Comparison of ENCODE assay signal across 24 cellular contexts in the genomic region with DNA sequence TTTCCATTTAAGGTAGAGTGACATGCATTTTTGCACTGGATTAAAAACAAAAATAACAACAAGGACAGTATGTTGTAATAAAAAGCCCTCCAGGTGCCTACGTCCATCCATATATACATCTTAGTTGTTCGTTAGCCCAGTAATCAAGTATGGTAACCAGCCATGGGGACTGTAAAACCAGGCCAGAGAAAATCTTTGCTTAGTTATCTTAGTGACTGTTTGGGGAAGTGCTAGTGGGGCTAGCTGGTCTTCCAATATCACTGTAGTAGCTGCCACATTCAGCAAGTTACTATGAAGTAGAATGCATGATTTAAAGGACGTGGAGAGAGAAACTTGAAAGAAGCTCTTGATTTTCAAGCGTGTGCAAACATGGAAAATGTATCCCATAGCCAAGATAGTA. TPM values are rescaled to one million over a fixed set of nuclear protein-coding genes. Genes with fewer than 3 reads are reported as not detected.
A peak's percentile ranks its signal among the peaks of the same experiment; 100 is the strongest.
DNase-seq lines count a peak whose midpoint lies in the region; ATAC-seq, FAIRE-seq and TF ChIP-seq lines count a peak whose summit lies in the region.
"Had no signal": no experiment of that assay in that cellular context is flagged by ENCODE, and none has a peak within 500 bp of the region (broad histone marks: within the 10 kb centered on the region; RNA-seq: fewer than 3 reads in every experiment).

No MANE protein-coding gene starts in this region.

- no peak for TF ChIP-seq EP300 in HepG2 (IDR thresholded peaks at IDR 0.05; ENCODE audit: low read depth in 2 of 2, low read length in 2 of 2)
- no peak for TF ChIP-seq EP300 in HepG2 (CRISPR knock-in tag; IDR thresholded peaks at IDR 0.05; ENCODE audit: borderline replicate concordance)

- peaks cover 3% of the 10 kb centered on the region for H3K4me1 Mint-ChIP-seq in activated CD4-positive, alpha-beta memory T cell treated with anti-CD3 and anti-CD28 coated beads, Interleukin-2, amount 10 ng/mL, durations not matched to agents 7 days and 5 days
- H3K4me1 Mint-ChIP-seq: activated CD4-positive, alpha-beta T cell treated with anti-CD3 and anti-CD28 coated beads for 36 hours; activated naive CD4-positive, alpha-beta T cell treated with anti-CD3 and anti-CD28 coated beads, Interleukin-2, amount 50 U/mL, for 24 hours had no signal

- TF ChIP-seq CTCF in HepG2 (CRISPR knock-in tag; IDR thresholded peaks at IDR 0.05) = no peak

- H3K27me3 ChIP-seq in Karpas-422 (ENCODE audit: low read length) (no peaks in the 10 kb centered on the region), adipocyte (replicated peaks; ENCODE audit: control insufficient read depth, insufficient read depth, low read length) (no peaks in the 10 kb centered on the region), HepG2 (ENCODE audit: control insufficient read depth in 1 of 2, insufficient read depth in 2 of 2, low read length in 2 of 2) (no peaks in the 10 kb centered on the region; a peak in 2 of 5 replicates), subcutaneous abdominal adipose tissue (ENCODE audit: control insufficient read depth in 5 of 5, insufficient read depth in 4 of 5, low read length in 5 of 5) (no peaks in the 10 kb centered on the region)

- no peaks in the 10 kb centered on the region for H3K36me3 Mint-ChIP-seq in activated CD4-positive, alpha-beta memory T cell treated with anti-CD3 and anti-CD28 coated beads, Interleukin-2, amount 10 ng/mL, durations not matched to agents 7 days and 5 days (ENCODE audit: low read depth)
- H3K36me3 Mint-ChIP-seq: activated naive CD4-positive, alpha-beta T cell treated with anti-CD3 and anti-CD28 coated beads, Interleukin-2, amount 50 U/mL, for 24 hours; CD8-positive, alpha-beta memory T cell had no signal

- no peak overlapping the region for H3K4me3 Mint-ChIP-seq in activated CD4-positive, alpha-beta memory T cell treated with anti-CD3 and anti-CD28 coated beads, Interleukin-2, amount 10 ng/mL, durations not matched to agents 7 days and 5 days
- H3K4me3 Mint-ChIP-seq: activated CD4-positive, alpha-beta T cell treated with anti-CD3 and anti-CD28 coated beads for 36 hours; activated naive CD4-positive, alpha-beta T cell treated with anti-CD3 and anti-CD28 coated beads, Interleukin-2, amount 50 U/mL, for 24 hours; CD8-positive, alpha-beta memory T cell had no signal

- no peaks in the 10 kb centered on the region for H3K9me3 Mint-ChIP-seq in activated CD4-positive, alpha-beta memory T cell treated with anti-CD3 and anti-CD28 coated beads, Interleukin-2, amount 10 ng/mL, durations not matched to agents 7 days and 5 days
- H3K9me3 Mint-ChIP-seq: activated naive CD4-positive, alpha-beta T cell treated with anti-CD3 and anti-CD28 coated beads, Interleukin-2, amount 50 U/mL, for 24 hours; CD8-positive, alpha-beta memory T cell had no signal

- H3K4me1 ChIP-seq in Karpas-422 (ENCODE audit: low read length) = peaks cover 23% of the 10 kb centered on the region
- peaks cover 14% of the 10 kb centered on the region for H3K4me1 ChIP-seq in adipocyte (ENCODE audit: control insufficient read depth, insufficient read depth, low read length)
- peaks cover 42% of the 10 kb centered on the region for H3K4me1 ChIP-seq in HepG2 (ENCODE audit: insufficient read depth, low read length)
- H3K4me1 ChIP-seq in subcutaneous abdominal adipose tissue (ENCODE audit: control insufficient read depth in 5 of 5, insufficient read depth in 5 of 5, low read length in 5 of 5) = peaks cover 0 to 19% (median 14%) of the 10 kb centered on the region in 5 donors
- H3K4me1 ChIP-seq: transverse colon had no signal

- CTCF ChIA-PET in HepG2 (lab: Yijun Ruan, JAX; ENCODE audit: low intra/inter-chr PET ratio, low total read pairs) = no interaction called here
- CTCF ChIA-PET in activated CD4-positive, alpha-beta memory T cell treated with anti-CD3 and anti-CD28 coated beads, Interleukin-2, amount 10 ng/mL, durations not matched to agents 7 days and 5 days (lab: Charles Lee) = interaction anchor here (1.1 to 1.6 kb wide), 2 partner anchors 9 to 12 kb away, joined by 3 read pairs; no protein-coding TSS in a partner anchor

- TF ChIP-seq RAD21 in HepG2 (CRISPR knock-in tag; IDR thresholded peaks at IDR 0.05) = no peak

- no peaks in the 10 kb centered on the region for H3K36me3 ChIP-seq in Karpas-422 (ENCODE audit: insufficient read depth, low read length)
- no peaks in the 10 kb centered on the region for H3K36me3 ChIP-seq in adipocyte (ENCODE audit: control insufficient read depth, insufficient read depth, low read length, severe bottlenecking)
- H3K36me3 ChIP-seq in HepG2 (replicated peaks in 1 of 2; ENCODE audit: control insufficient read depth in 1 of 2, insufficient read depth in 2 of 2, low read length in 2 of 2) = no peaks in the 10 kb centered on the region
- H3K36me3 ChIP-seq in subcutaneous abdominal adipose tissue (ENCODE audit: control insufficient read depth in 5 of 5, insufficient read depth in 5 of 5, low read length in 5 of 5) = no peaks in the 10 kb centered on the region
- H3K36me3 ChIP-seq: transverse colon had no signal

- FAIRE-seq in HepG2 (lab: Jason Lieb, UNC) = no peak
- FAIRE-seq: astrocyte, islet of Langerhans, small intestine had no signal

- POLR2A ChIA-PET in HepG2 (lab: Yijun Ruan, JAX) = interaction anchor here (0.6 kb wide), 1 partner anchor 54 kb away, joined by 3 read pairs; no protein-coding TSS in a partner anchor
- POLR2A ChIA-PET in activated CD4-positive, alpha-beta memory T cell treated with anti-CD3 and anti-CD28 coated beads, Interleukin-2, amount 10 ng/mL, durations not matched to agents 7 days and 5 days (lab: Charles Lee) = no interaction called here

- 51% methylated on average over 4 of the region's 4 CpGs for whole genome bisulfite sequencing in HepG2 (ENCODE audit: low lambda C conversion rate)

- H3K4me2 ChIP-seq in Karpas-422 (ENCODE audit: low read depth, low read length, poor library complexity, severe bottlenecking) (peak overlapping the region; percentile 58), HepG2 (ENCODE audit: low read depth, low read length) (peak overlapping the region; percentile 66)

- H3K4me3 ChIP-seq in Karpas-422 (ENCODE audit: low read length) (no peak overlapping the region), adipocyte (ENCODE audit: low read length) (peak overlapping the region; percentile 67), HepG2 (replicated peaks in 1 of 3; ENCODE audit: insufficient read depth in 1 of 3, low read depth in 2 of 3, low read length in 3 of 3) (no peak overlapping the region; a peak in 1 of 6 replicates), subcutaneous abdominal adipose tissue (ENCODE audit: low read depth in 1 of 5, low read length in 5 of 5) (peak overlapping the region in 1 of 5 donors; percentile 22)
- H3K4me3 ChIP-seq: transverse colon had no signal

- H4K20me1 ChIP-seq in Karpas-422 (ENCODE audit: insufficient read depth, low read depth, low read length) = no peaks in the 10 kb centered on the region
- no peaks in the 10 kb centered on the region for H4K20me1 ChIP-seq in HepG2 (ENCODE audit: insufficient read depth, low read length)

- H3K27ac Mint-ChIP-seq in activated CD4-positive, alpha-beta memory T cell treated with anti-CD3 and anti-CD28 coated beads, Interleukin-2, amount 10 ng/mL, durations not matched to agents 7 days and 5 days = no peak overlapping the region
- H3K27ac Mint-ChIP-seq: activated CD4-positive, alpha-beta T cell treated with anti-CD3 and anti-CD28 coated beads for 36 hours; activated naive CD4-positive, alpha-beta T cell treated with anti-CD3 and anti-CD28 coated beads, Interleukin-2, amount 50 U/mL, for 24 hours; CD8-positive, alpha-beta memory T cell had no signal

- BruUV-seq in HepG2 (replicated peaks; lab: Mats Ljungman, UMichigan) = no TSS peak

- peak; percentile 51 for ATAC-seq in HepG2
- ATAC-seq in HG03571 (IDR thresholded peaks at IDR 0.05; ENCODE audit: unreplicated experiment) = no peak
- ATAC-seq: activated CD4-positive, alpha-beta T cell treated with anti-CD3 and anti-CD28 coated beads for 36 hours had no signal

- TF ChIP-seq POLR2A in HepG2 (IDR thresholded peaks at IDR 0.05; ENCODE audit: insufficient read depth in 1 of 2, low read depth in 2 of 2, low read length in 2 of 2) = no peak

- in situ Hi-C loops in HepG2 (cut with HindIII; ENCODE audit: extremely low pct_ligation_motif_present, low pct_unique_long_range_greater_than_20kb) (no loop called here), G401 (cut with HindIII; ENCODE audit: low sequenced_read_pairs) (no loop called here)

- H3K79me2 ChIP-seq in Karpas-422 (ENCODE audit: low read length) (no peaks in the 10 kb centered on the region), HepG2 (ENCODE audit: insufficient read depth, low read length) (no peaks in the 10 kb centered on the region)

- no peaks in the 10 kb centered on the region for H3K9me2 ChIP-seq in Karpas-422 (replicated peaks; ENCODE audit: insufficient read depth, low read length)

- H3K27ac ChIP-seq in Karpas-422 (ENCODE audit: low read length) = no peak overlapping the region
- no peak overlapping the region for H3K27ac ChIP-seq in HepG2 (ENCODE audit: extremely low read length, insufficient read depth, low read length)
- H3K27ac ChIP-seq in subcutaneous abdominal adipose tissue (ENCODE audit: low read depth, low read length) = peak overlapping the region; percentile 33
- H3K27ac ChIP-seq: transverse colon had no signal

- H3K9ac ChIP-seq in Karpas-422 (ENCODE audit: low read length) (peak overlapping the region; percentile 30; the same call in 1 of the 2 replicates), adipocyte (ENCODE audit: low read length) (peak overlapping the region; percentile 64), HepG2 (ENCODE audit: insufficient read depth, low read depth, low read length) (no peak overlapping the region), subcutaneous abdominal adipose tissue (ENCODE audit: low read length in 5 of 5) (no peak overlapping the region)

- H3K9me3 ChIP-seq in Karpas-422 (ENCODE audit: low read length) = no peaks in the 10 kb centered on the region
- H3K9me3 ChIP-seq in adipocyte (ENCODE audit: control insufficient read depth, low read length) = no peaks in the 10 kb centered on the region
- H3K9me3 ChIP-seq in HepG2 (ENCODE audit: low read length) = no peaks in the 10 kb centered on the region
- H3K9me3 ChIP-seq in subcutaneous abdominal adipose tissue (ENCODE audit: control insufficient read depth in 5 of 5, low read length in 5 of 5) = no peaks in the 10 kb centered on the region
- H3K9me3 ChIP-seq: transverse colon had no signal

- peaks cover 9% of the 10 kb centered on the region for H3K27me3 Mint-ChIP-seq in activated CD4-positive, alpha-beta memory T cell treated with anti-CD3 and anti-CD28 coated beads, Interleukin-2, amount 10 ng/mL, durations not matched to agents 7 days and 5 days
- H3K27me3 Mint-ChIP-seq: activated CD4-positive, alpha-beta T cell treated with anti-CD3 and anti-CD28 coated beads for 36 hours had no signal

- H2AFZ ChIP-seq in Karpas-422 (ENCODE audit: low read length) (peak overlapping the region; percentile 84), HepG2 (ENCODE audit: low read length) (peak overlapping the region; percentile 21)

- DNase-seq in Karpas-422 (no peak), adipocyte (ENCODE audit: low read depth) (no peak), HepG2 (ENCODE audit: low spot score) (no peak), COR-L47 (lab: John Stamatoyannopoulos, UW) (no peak), G401 (ENCODE audit: low spot score) (no peak)
- no peak for DNase-seq in activated CD4-positive, alpha-beta memory T cell treated with anti-CD3 and anti-CD28 coated beads, Interleukin-2, amount 10 ng/mL, durations not matched to agents 7 days and 5 days
- DNase-seq: activated CD4-positive, alpha-beta T cell treated with anti-CD3 and anti-CD28 coated beads for 36 hours; CD8-positive, alpha-beta memory T cell; central memory CD4-positive, alpha-beta T cell; DMS79; erythroblast; foreskin melanocyte; MM.1S; NCI-H1694; SHP77 treated with DMSO at 0.1 percent for 48 hours; small intestine; stimulated activated CD4-positive, alpha-beta T cell treated with anti-CD3 and anti-CD28 coated beads, Interleukin-2, amount 100 ng/mL, for 48 hours; stimulated activated naive CD4-positive, alpha-beta T cell treated with Interleukin-2 at 50 U/mL for 16 hours had no signal

- intact Hi-C loops in HepG2 (cut with micrococcal nuclease; ENCODE audit: unreplicated experiment) = no loop called here

RNA-seq across cellular contexts. Expression of a gene that starts 6.5 kb away (rescaled TPM):
- 23.8 and 35.8 TPM in 2 replicates for total RNA-seq in Karpas-422 (2014; rRNA removed; shearing (Covaris generic); ENCODE audit: low replicate concordance)
- 15.5 and 26.0 TPM in 2 replicates for total RNA-seq in HepG2 (2016; rRNA removed; fragmentation: Illumina TruSeq; extraction: Trizol)
- total RNA-seq in HepG2 (2016; cell fraction: cytosol; rRNA removed; fragmentation: Illumina TruSeq; extraction: Trizol; ENCODE audit: low read depth) = 23.4 and 25.6 TPM in 2 replicates
- total RNA-seq in HepG2 (2016; cell fraction: insoluble cytoplasmic fraction; rRNA removed; fragmentation: Illumina TruSeq; extraction: Trizol) = 11.8 and 21.9 TPM in 2 replicates
- total RNA-seq in HepG2 (2016; cell fraction: membrane; rRNA removed; fragmentation: Illumina TruSeq; extraction: Trizol) = 17.4 and 18.5 TPM in 2 replicates
- 19.8 and 24.1 TPM in 2 replicates for total RNA-seq in HepG2 (2016; cell fraction: nucleus; rRNA removed; fragmentation: Illumina TruSeq; extraction: Trizol)
- polyA plus RNA-seq in HepG2 (2011; rRNA removed) = 18.8 and 21.9 TPM in 2 replicates
- 8.8 and 12.8 TPM in 2 replicates for polyA plus RNA-seq in HepG2 (2011; cell fraction: cytosol; rRNA removed)
- 17.9 and 22.6 TPM in 2 replicates for polyA plus RNA-seq in HepG2 (2011; cell fraction: nucleus; rRNA removed)
- 17.3 and 23.4 TPM in 2 replicates for polyA plus RNA-seq in HepG2 (2012)
- polyA plus RNA-seq in HepG2 (2016; cell fraction: cytosol; fragmentation: Illumina TruSeq; extraction: Trizol; ENCODE audit: low read depth) = 4.0 and 5.5 TPM in 2 replicates
- 20.2 and 22.6 TPM in 2 replicates for polyA plus RNA-seq in HepG2 (2016; cell fraction: insoluble cytoplasmic fraction; fragmentation: Illumina TruSeq; extraction: Trizol; ENCODE audit: low read depth)
- polyA plus RNA-seq in HepG2 (2016; cell fraction: membrane; fragmentation: Illumina TruSeq; extraction: Trizol; ENCODE audit: low read depth) = 9.9 and 10.8 TPM in 2 replicates
- 22.0 and 24.6 TPM in 2 replicates for polyA plus RNA-seq in HepG2 (2016; cell fraction: nucleus; fragmentation: Illumina TruSeq; extraction: Trizol; ENCODE audit: insufficient read depth, low read depth)
- polyA minus RNA-seq in HepG2 (2011; rRNA and poly(A)+ RNA removed; ENCODE audit: low replicate concordance) = 9.2 and 19.0 TPM in 2 replicates
- 7.7 and 8.6 TPM in 2 replicates for polyA minus RNA-seq in HepG2 (2011; cell fraction: cytosol; rRNA and poly(A)+ RNA removed)
- 43.3 and 50.4 TPM in 2 replicates for polyA minus RNA-seq in HepG2 (2011; cell fraction: nucleus; rRNA and poly(A)+ RNA removed)
- 10 to 100 TPM; 33.1 to 33.2 TPM for total RNA-seq in activated CD4-positive, alpha-beta memory T cell treated with anti-CD3 and anti-CD28 coated beads, Interleukin-2, amount 10 ng/mL, durations not matched to agents 7 days and 5 days
- total RNA-seq in G401 (2014; rRNA removed; shearing (Covaris generic)) = 12.9 and 31.0 TPM in 2 replicates

Comparison
In these comparisons a context has a peak if more than half of its experiments do, and no peak if none do; other contexts are left out.
1. H3K9ac ChIP-seq: peak in Karpas-422 (single experiment) and adipocyte (single experiment); none in HepG2 (single experiment) and subcutaneous abdominal adipose tissue (0 of 5).